ENCODE assay signal across 8 cellular contexts in the genomic region with DNA sequence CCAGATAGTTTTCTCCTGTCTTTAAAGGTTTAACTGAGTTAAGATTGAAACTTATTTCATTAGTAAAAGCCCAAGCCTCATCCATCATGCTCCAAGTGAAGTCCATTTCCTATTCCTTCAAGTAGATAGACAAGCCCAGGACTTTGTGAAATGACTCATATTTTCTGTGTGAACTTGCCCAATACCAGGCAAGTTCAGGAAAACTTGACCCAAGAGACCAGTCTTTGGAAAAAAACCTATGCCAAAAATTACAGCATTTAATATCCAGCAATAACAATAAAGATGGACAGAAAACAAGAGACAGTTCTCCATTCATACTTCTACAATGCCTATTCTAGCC. TPM values are rescaled to one million over a fixed set of nuclear protein-coding genes. Genes with fewer than 3 reads are reported as not detected.
A peak's percentile ranks its signal among the peaks of the same experiment; 100 is the strongest.
DNase-seq lines count a peak whose midpoint lies in the region; ATAC-seq and TF ChIP-seq lines count a peak whose summit lies in the region.

No MANE protein-coding gene starts in this region.

- H3K27ac ChIP-seq in HUES6 (ENCODE audit: low read depth, low read length) (no peak overlapping the region), spleen (peak overlapping the region; percentile 83 to 94 (median 88))

- peaks cover 7% of the 10 kb centered on the region; the same call in 1 of the 2 replicates for H3K9me3 ChIP-seq in HUES6 (ENCODE audit: control insufficient read depth, insufficient read depth, low read depth, low read length)
- no peaks in the 10 kb centered on the region for H3K9me3 ChIP-seq in spleen

- peak overlapping the region; percentile 86 for H3K4me3 ChIP-seq in HUES6 (ENCODE audit: low read depth, low read length)
- peak overlapping the region in 7 of 8 donors; percentile 66 to 89 (median 76) for H3K4me3 ChIP-seq in spleen
- no peak overlapping the region for H3K4me3 ChIP-seq in H7 (ENCODE audit: insufficient read depth, low read depth, low read length)

- intact Hi-C loops in left ventricle myocardium superior (cut with micrococcal nuclease) (no loop called here), spleen (cut with DNase I; ENCODE audit: low total_unique reads) (no loop called here)

- H3K4me1 Mint-ChIP-seq in activated T-helper 17 cell treated with anti-CD3 and anti-CD28 coated beads, Interleukin-2, amount 50 U/mL, for 72 hours = peaks cover 35% of the 10 kb centered on the region

- no peaks in the 10 kb centered on the region for H3K27me3 Mint-ChIP-seq in activated T-helper 17 cell treated with anti-CD3 and anti-CD28 coated beads, Interleukin-2, amount 50 U/mL, for 72 hours

- H3K36me3 ChIP-seq in HUES6 (ENCODE audit: control insufficient read depth, insufficient read depth, low read length) (no peaks in the 10 kb centered on the region), spleen (peaks cover 0 to 12% (median under 1%) of the 10 kb centered on the region in 6 donors), H7 (replicated peaks; ENCODE audit: control insufficient read depth, insufficient read depth, low read length) (no peaks in the 10 kb centered on the region)

- no peak for TF ChIP-seq POLR2A in spleen (IDR thresholded peaks at IDR 0.05)

- peaks cover 44% of the 10 kb centered on the region for H3K36me3 Mint-ChIP-seq in activated T-helper 17 cell treated with anti-CD3 and anti-CD28 coated beads, Interleukin-2, amount 50 U/mL, for 72 hours (ENCODE audit: low read depth)

- H3K9me3 Mint-ChIP-seq in activated T-helper 17 cell treated with anti-CD3 and anti-CD28 coated beads, Interleukin-2, amount 50 U/mL, for 72 hours = no peaks in the 10 kb centered on the region

- no peak for ATAC-seq in activated T-helper 17 cell treated with anti-CD3 and anti-CD28 coated beads, Interleukin-2, amount 50 U/mL, for 72 hours (replicated peaks)
- peak; percentile 54 for ATAC-seq in left ventricle myocardium superior
- ATAC-seq in HG02610 (IDR thresholded peaks at IDR 0.05; ENCODE audit: unreplicated experiment) = no peak

- H3K4me1 ChIP-seq in HUES6 (ENCODE audit: control insufficient read depth, insufficient read depth, low read length) = peaks cover 3% of the 10 kb centered on the region; the same call in 1 of the 2 replicates
- H3K4me1 ChIP-seq in spleen = peaks cover 5 to 60% (median 43%) of the 10 kb centered on the region in 6 donors

- TF ChIP-seq CTCF in spleen (IDR thresholded peaks at IDR 0.05 in 8 of 11, conservative IDR thresholded peaks at IDR 0.05 in 3 of 11) = no peak

- no peak for DNase-seq in left ventricle myocardium superior
- DNase-seq in spleen = no peak
- no peak for DNase-seq in H7
- no peak for DNase-seq in G401 (ENCODE audit: low spot score)
- DNase-seq in stimulated activated CD4-positive, alpha-beta T cell treated with anti-CD3 and anti-CD28 coated beads, Interleukin-4, amount 100 ng/mL, for 1 hour = no peak

- H3K27me3 ChIP-seq in HUES6 (ENCODE audit: control insufficient read depth, insufficient read depth, low read length) (peaks cover 34% of the 10 kb centered on the region), spleen (replicated peaks in 1 of 7) (no peaks in the 10 kb centered on the region), H7 (ENCODE audit: control insufficient read depth, insufficient read depth, low read length) (peaks cover 23% of the 10 kb centered on the region)

- in situ Hi-C loops in G401 (cut with HindIII; ENCODE audit: low sequenced_read_pairs) = no loop called here

- H3K27ac Mint-ChIP-seq in activated T-helper 17 cell treated with anti-CD3 and anti-CD28 coated beads, Interleukin-2, amount 50 U/mL, for 72 hours = peak overlapping the region; percentile 93

- H3K9ac ChIP-seq in HUES6 (ENCODE audit: low read length) = no peak overlapping the region

- H3K4me3 Mint-ChIP-seq in activated T-helper 17 cell treated with anti-CD3 and anti-CD28 coated beads, Interleukin-2, amount 50 U/mL, for 72 hours = peak overlapping the region; percentile 90

RNA-seq across cellular contexts. Expression of a gene that starts 0.4 kb away (rescaled TPM):
- total RNA-seq in activated T-helper 17 cell treated with anti-CD3 and anti-CD28 coated beads, Interleukin-2, amount 50 U/mL, for 72 hours = 10 to 100 TPM; 31.9 to 40.4 TPM
- total RNA-seq in left ventricle myocardium superior (14.5 TPM), spleen (10 to 100 TPM; 31.7 to 49.7 (median 43.8) TPM)
- 10 to 100 TPM; 16.6 to 28.1 (median 21.2) TPM for polyA plus RNA-seq in spleen
- 7.6 and 10.7 TPM in 2 replicates for total RNA-seq in H7 (2014; rRNA removed; shearing (Covaris generic))
- total RNA-seq in G401 (2014; rRNA removed; shearing (Covaris generic)) = 6.8 and 8.9 TPM in 2 replicates

RNA-seq across cellular contexts. Expression of a gene that starts 25.7 kb away (rescaled TPM):
- total RNA-seq in activated T-helper 17 cell treated with anti-CD3 and anti-CD28 coated beads, Interleukin-2, amount 50 U/mL, for 72 hours = 100 to 1,000 TPM; 102 to 110 TPM
- total RNA-seq in left ventricle myocardium superior (202 TPM), spleen (100 to 1,000 TPM in 5 of 7 donors, 10 to 100 TPM in 2; 85.4 to 142 (median 114) TPM)
- polyA plus RNA-seq in spleen = 10 to 100 TPM; 26.9 to 36.5 (median 32.8) TPM
- total RNA-seq in H7 (2014; rRNA removed; shearing (Covaris generic)) = 300 and 371 TPM in 2 replicates
- 142 and 190 TPM in 2 replicates for total RNA-seq in G401 (2014; rRNA removed; shearing (Covaris generic))

RNA-seq across cellular contexts. Expression of a gene that starts 37.3 kb away (rescaled TPM):
- total RNA-seq in activated T-helper 17 cell treated with anti-CD3 and anti-CD28 coated beads, Interleukin-2, amount 50 U/mL, for 72 hours = 10 to 100 TPM; 27.7 to 56.8 TPM
- 511 TPM for total RNA-seq in left ventricle myocardium superior
- total RNA-seq in spleen = 10 to 100 TPM; 17.3 to 29.0 (median 22.9) TPM
- polyA plus RNA-seq in spleen = 1 to 10 TPM; 4.1 to 7.5 (median 5.8) TPM
- 23.3 and 23.5 TPM in 2 replicates for total RNA-seq in H7 (2014; rRNA removed; shearing (Covaris generic))
- total RNA-seq in G401 (2014; rRNA removed; shearing (Covaris generic)) = 9.1 and 17.8 TPM in 2 replicates
